ENCODE assay signal across 12 cellular contexts in genomic region chr9:127154003-127154389, GRCh38. TPM values are rescaled to one million over a fixed set of nuclear protein-coding genes. Genes with fewer than 3 reads are reported as not detected.
DNase-seq lines count a peak whose midpoint lies in the region; ATAC-seq, FAIRE-seq and TF ChIP-seq lines count a peak whose summit lies in the region.
"Had no signal": no experiment of that assay in that cellular context is flagged by ENCODE, and none has a peak within 500 bp of the region (broad histone marks: within the 10 kb centered on the region; RNA-seq: fewer than 3 reads in every experiment).

No MANE protein-coding gene starts in this region.

- CTCF ChIA-PET in CD4-positive, alpha-beta memory T cell (lab: Charles Lee; ENCODE audit: partially characterized antibody), result no interaction called here

- H3K4me3 ChIP-seq in CD4-positive, alpha-beta memory T cell (ENCODE audit: low read length in 2 of 2), result no peak overlapping the region
- H3K4me3 ChIP-seq in esophagus muscularis mucosa (peak overlapping the region in 2 of 4 donors; percentile 30 to 33), gastrocnemius medialis (no peak overlapping the region)

- peaks cover 13 to 22% (median 19%) of the 10 kb centered on the region in 4 donors for H3K4me1 Mint-ChIP-seq in CD4-positive, alpha-beta memory T cell

- peak overlapping the region in 3 of 7 donors; percentile 22 to 51 (median 36) for H3K27ac Mint-ChIP-seq in CD4-positive, alpha-beta memory T cell
- H3K27ac Mint-ChIP-seq: T-helper 2 cell treated with Interferon-gamma antibody and Interleukin-4, amounts not matched to agents 5 μg/mL and 100 μg/mL, for 36 hours had no signal

- H3K36me3 ChIP-seq in CD4-positive, alpha-beta memory T cell (ENCODE audit: insufficient read depth, low read length), result no peaks in the 10 kb centered on the region
- H3K36me3 ChIP-seq in esophagus muscularis mucosa (no peaks in the 10 kb centered on the region), gastrocnemius medialis (no peaks in the 10 kb centered on the region)

- ATAC-seq in HG03442 (IDR thresholded peaks at IDR 0.05; ENCODE audit: unreplicated experiment), result peak; percentile 22
- ATAC-seq in gastrocnemius medialis, result peak in 1 of 2 donors; percentile 19

- in situ Hi-C loops in gastrocnemius medialis (cut with MboI; ENCODE audit: low sequenced_read_pairs in 4 of 4) (no loop called here), GM13976 (cut with MboI; ENCODE audit: low sequenced_read_pairs, unreplicated experiment) (no loop called here)

- intact Hi-C loops in CD4-positive, alpha-beta memory T cell (cut with micrococcal nuclease), result no loop called here
- intact Hi-C loops in esophagus muscularis mucosa (cut with DNase I) (loop anchor here (2.0 kb wide), 1 partner anchor 45 kb away; no protein-coding TSS in a partner anchor), gastrocnemius medialis (cut with DNase I; ENCODE audit: low total_unique reads) (no loop called here)

- POLR2A ChIA-PET in CD4-positive, alpha-beta memory T cell (lab: Charles Lee; ENCODE audit: partially characterized antibody), result interaction anchor here (1.3 kb wide), 1 partner anchor 9 kb away, joined by 3 read pairs; no protein-coding TSS in a partner anchor

- H3K27me3 Mint-ChIP-seq in CD4-positive, alpha-beta memory T cell, result peaks cover 0 to 2% of the 10 kb centered on the region in 2 donors

- TF ChIP-seq POLR2A in esophagus muscularis mucosa (IDR thresholded peaks at IDR 0.05; ENCODE audit: low read depth) (no peak), gastrocnemius medialis (IDR thresholded peaks at IDR 0.05) (no peak)

- H3K9me3 ChIP-seq in CD4-positive, alpha-beta memory T cell (ENCODE audit: control insufficient read depth in 1 of 2, low read length in 2 of 2), result no peaks in the 10 kb centered on the region
- H3K9me3 ChIP-seq in esophagus muscularis mucosa (no peaks in the 10 kb centered on the region), gastrocnemius medialis (no peaks in the 10 kb centered on the region)

- no peak for TF ChIP-seq EP300 in esophagus muscularis mucosa (IDR thresholded peaks at IDR 0.05)

- peaks cover 16% of the 10 kb centered on the region for H3K4me1 ChIP-seq in CD4-positive, alpha-beta memory T cell (ENCODE audit: insufficient read depth, low read length)
- H3K4me1 ChIP-seq in esophagus muscularis mucosa, result peaks cover 18 to 31% (median 24%) of the 10 kb centered on the region in 4 donors
- peaks cover 19 to 22% of the 10 kb centered on the region in 2 donors for H3K4me1 ChIP-seq in gastrocnemius medialis

- H3K9me3 Mint-ChIP-seq in CD4-positive, alpha-beta memory T cell, result no peaks in the 10 kb centered on the region
- H3K9me3 Mint-ChIP-seq: T-helper 2 cell treated with Interferon-gamma antibody and Interleukin-4, amounts not matched to agents 5 μg/mL and 100 μg/mL, for 36 hours had no signal

- H3K27me3 ChIP-seq in CD4-positive, alpha-beta memory T cell (ENCODE audit: insufficient read depth, low read length), result no peaks in the 10 kb centered on the region
- no peaks in the 10 kb centered on the region for H3K27me3 ChIP-seq in esophagus muscularis mucosa
- H3K27me3 ChIP-seq in gastrocnemius medialis, result no peaks in the 10 kb centered on the region

- no peaks in the 10 kb centered on the region for H3K36me3 Mint-ChIP-seq in CD4-positive, alpha-beta memory T cell

- no peak for FAIRE-seq in HTR-8/SVneo (lab: Jason Lieb, UNC)

- H3K4me3 Mint-ChIP-seq in CD4-positive, alpha-beta memory T cell, result peak overlapping the region in 7 of 8 donors; percentile 23 to 81 (median 66)
- H3K4me3 Mint-ChIP-seq: T-helper 2 cell treated with Interferon-gamma antibody and Interleukin-4, amounts not matched to agents 5 μg/mL and 100 μg/mL, for 36 hours had no signal

- WGBS in esophagus muscularis mucosa, result 97% methylated on average over 5 of the region's 5 CpGs

- no peak overlapping the region for H3K27ac ChIP-seq in CD4-positive, alpha-beta memory T cell (ENCODE audit: low read depth, low read length)
- H3K27ac ChIP-seq in esophagus muscularis mucosa (replicated peaks in 1 of 4), result peak overlapping the region; percentile 60 to 77 (median 64)
- peak overlapping the region; percentile 69 to 79 (median 75) for H3K27ac ChIP-seq in gastrocnemius medialis

- TF ChIP-seq CTCF in esophagus muscularis mucosa (IDR thresholded peaks at IDR 0.05) (no peak), gastrocnemius medialis (IDR thresholded peaks at IDR 0.05 in 4 of 5, conservative IDR thresholded peaks at IDR 0.05 in 1 of 5) (no peak), GM13976 (IDR thresholded peaks at IDR 0.05; ENCODE audit: borderline replicate concordance, control extremely low read depth, extremely low read depth, insufficient read depth, missing control alignments) (no peak)

- no peak for DNase-seq in CD4-positive, alpha-beta memory T cell
- no peak for DNase-seq in esophagus muscularis mucosa (ENCODE audit: extremely low spot score)
- DNase-seq in gastrocnemius medialis, result no peak
- DNase-seq in GM13976 (ENCODE audit: low spot score), result no peak
- no peak for DNase-seq in HTR-8/SVneo (ENCODE audit: insufficient read length, low spot score)
- DNase-seq in SIG-M5 (lab: John Stamatoyannopoulos, UW), result no peak
- no peak for DNase-seq in activated naive CD4-positive, alpha-beta T cell (lab: John Stamatoyannopoulos, UW)
- DNase-seq: mesendoderm, NCI-H1105 treated with DMSO at 0.1 percent for 48 hours, OCI-M1 had no signal

RNA-seq across cellular contexts. Expression of gene ANGPTL2, which starts 31.6 kb away (rescaled TPM):
- total RNA-seq in CD4-positive, alpha-beta memory T cell, result not detected
- polyA plus RNA-seq in CD4-positive, alpha-beta memory T cell, result not detected
- total RNA-seq in esophagus muscularis mucosa (10 to 100 TPM; 29.5 to 57.0 (median 41.3) TPM), gastrocnemius medialis (10 to 100 TPM in 3 of 4 donors, 1 to 10 TPM in 1; 9.1 to 48.3 (median 12.1) TPM)

Comparison
In these comparisons a context has a peak if more than half of its experiments do, and no peak if none do; other contexts are left out.
1. RNA of gene ANGPTL2, which starts 31.6 kb away (total RNA-seq): 29.5 to 57.0 TPM in esophagus muscularis mucosa and 9.1 to 48.3 TPM in gastrocnemius medialis; not detected in CD4-positive, alpha-beta memory T cell; every median in the first group is over 10 times any median in the second.